Comparison of ENCODE assay signal across 1 cellular context in genomic region chr6:134753001-134753400, GRCh38.
TF ChIP-seq lines count a peak whose summit lies in the region.

No MANE protein-coding gene starts in this region.

TF ChIP-seq in GM23338, 12 proteins besides CTCF, POLR2A, EP300 and RAD21 (continued from another document):
- TF ChIP-seq, protein P1, sequence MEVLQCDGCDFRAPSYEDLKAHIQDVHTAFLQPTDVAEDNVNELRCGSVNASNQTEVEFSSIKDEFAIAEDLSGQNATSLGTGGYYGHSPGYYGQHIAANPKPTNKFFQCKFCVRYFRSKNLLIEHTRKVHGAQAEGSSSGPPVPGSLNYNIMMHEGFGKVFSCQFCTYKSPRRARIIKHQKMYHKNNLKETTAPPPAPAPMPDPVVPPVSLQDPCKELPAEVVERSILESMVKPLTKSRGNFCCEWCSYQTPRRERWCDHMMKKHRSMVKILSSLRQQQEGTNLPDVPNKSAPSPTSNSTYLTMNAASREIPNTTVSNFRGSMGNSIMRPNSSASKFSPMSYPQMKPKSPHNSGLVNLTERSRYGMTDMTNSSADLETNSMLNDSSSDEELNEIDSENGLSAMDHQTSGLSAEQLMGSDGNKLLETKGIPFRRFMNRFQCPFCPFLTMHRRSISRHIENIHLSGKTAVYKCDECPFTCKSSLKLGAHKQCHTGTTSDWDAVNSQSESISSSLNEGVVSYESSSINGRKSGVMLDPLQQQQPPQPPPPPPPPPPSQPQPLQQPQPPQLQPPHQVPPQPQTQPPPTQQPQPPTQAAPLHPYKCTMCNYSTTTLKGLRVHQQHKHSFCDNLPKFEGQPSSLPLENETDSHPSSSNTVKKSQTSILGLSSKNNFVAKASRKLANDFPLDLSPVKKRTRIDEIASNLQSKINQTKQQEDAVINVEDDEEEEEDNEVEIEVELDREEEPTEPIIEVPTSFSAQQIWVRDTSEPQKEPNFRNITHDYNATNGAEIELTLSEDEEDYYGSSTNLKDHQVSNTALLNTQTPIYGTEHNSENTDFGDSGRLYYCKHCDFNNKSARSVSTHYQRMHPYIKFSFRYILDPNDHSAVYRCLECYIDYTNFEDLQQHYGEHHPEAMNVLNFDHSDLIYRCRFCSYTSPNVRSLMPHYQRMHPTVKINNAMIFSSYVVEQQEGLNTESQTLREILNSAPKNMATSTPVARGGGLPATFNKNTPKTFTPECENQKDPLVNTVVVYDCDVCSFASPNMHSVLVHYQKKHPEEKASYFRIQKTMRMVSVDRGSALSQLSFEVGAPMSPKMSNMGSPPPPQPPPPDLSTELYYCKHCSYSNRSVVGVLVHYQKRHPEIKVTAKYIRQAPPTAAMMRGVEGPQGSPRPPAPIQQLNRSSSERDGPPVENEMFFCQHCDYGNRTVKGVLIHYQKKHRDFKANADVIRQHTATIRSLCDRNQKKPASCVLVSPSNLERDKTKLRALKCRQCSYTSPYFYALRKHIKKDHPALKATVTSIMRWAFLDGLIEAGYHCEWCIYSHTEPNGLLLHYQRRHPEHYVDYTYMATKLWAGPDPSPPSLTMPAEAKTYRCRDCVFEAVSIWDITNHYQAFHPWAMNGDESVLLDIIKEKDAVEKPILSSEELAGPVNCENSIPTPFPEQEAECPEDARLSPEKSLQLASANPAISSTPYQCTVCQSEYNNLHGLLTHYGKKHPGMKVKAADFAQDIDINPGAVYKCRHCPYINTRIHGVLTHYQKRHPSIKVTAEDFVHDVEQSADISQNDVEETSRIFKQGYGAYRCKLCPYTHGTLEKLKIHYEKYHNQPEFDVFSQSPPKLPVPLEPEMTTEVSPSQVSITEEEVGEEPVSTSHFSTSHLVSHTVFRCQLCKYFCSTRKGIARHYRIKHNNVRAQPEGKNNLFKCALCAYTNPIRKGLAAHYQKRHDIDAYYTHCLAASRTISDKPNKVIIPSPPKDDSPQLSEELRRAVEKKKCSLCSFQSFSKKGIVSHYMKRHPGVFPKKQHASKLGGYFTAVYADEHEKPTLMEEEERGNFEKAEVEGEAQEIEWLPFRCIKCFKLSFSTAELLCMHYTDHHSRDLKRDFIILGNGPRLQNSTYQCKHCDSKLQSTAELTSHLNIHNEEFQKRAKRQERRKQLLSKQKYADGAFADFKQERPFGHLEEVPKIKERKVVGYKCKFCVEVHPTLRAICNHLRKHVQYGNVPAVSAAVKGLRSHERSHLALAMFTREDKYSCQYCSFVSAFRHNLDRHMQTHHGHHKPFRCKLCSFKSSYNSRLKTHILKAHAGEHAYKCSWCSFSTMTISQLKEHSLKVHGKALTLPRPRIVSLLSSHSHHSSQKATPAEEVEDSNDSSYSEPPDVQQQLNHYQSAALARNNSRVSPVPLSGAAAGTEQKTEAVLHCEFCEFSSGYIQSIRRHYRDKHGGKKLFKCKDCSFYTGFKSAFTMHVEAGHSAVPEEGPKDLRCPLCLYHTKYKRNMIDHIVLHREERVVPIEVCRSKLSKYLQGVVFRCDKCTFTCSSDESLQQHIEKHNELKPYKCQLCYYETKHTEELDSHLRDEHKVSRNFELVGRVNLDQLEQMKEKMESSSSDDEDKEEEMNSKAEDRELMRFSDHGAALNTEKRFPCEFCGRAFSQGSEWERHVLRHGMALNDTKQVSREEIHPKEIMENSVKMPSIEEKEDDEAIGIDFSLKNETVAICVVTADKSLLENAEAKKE (CRISPR knock-in tag; IDR thresholded peaks at IDR 0.05) = no peak
- TF ChIP-seq POLR2AphosphoS5 (IDR thresholded peaks at IDR 0.05; ENCODE audit: low read depth) (no peak), EZH2phosphoT487 (IDR thresholded peaks at IDR 0.05; ENCODE audit: unreplicated experiment) (no peak), ZNF114 (CRISPR knock-in tag; IDR thresholded peaks at IDR 0.05) (no peak)
TF ChIP-seq in GM23338: peak in this region for 0.
